In genomic region chr4:21276046-21276445, GRCh38 we compare ENCODE assay signal across 31 cellular contexts.
"Had no signal": no experiment of that assay in that cellular context is flagged by ENCODE, and none has a peak within 500 bp of the region (broad histone marks: within the 10 kb centered on the region; RNA-seq: fewer than 3 reads in every experiment).

No MANE protein-coding gene starts in this region.

- H3K27me3 ChIP-seq: MG63 had no signal

- H3K9me3 ChIP-seq: MG63 had no signal

- DNase-seq: Karpas-422, Kasumi-1, MG63, MM.1S, MV-4-11, NCI-H1048, NCI-H1092, NCI-H1105, NCI-H1417 treated with DMSO at 0.1 percent for 48 hours, NCI-H1436, NCI-H1436 treated with DMSO at 0.1 percent for 48 hours, NCI-H146, NCI-H1694, NCI-H1694 treated with DMSO at 0.1 percent for 48 hours, NCI-H187, NCI-H187 treated with DMSO at 0.1 percent for 48 hours, NCI-H1930, NCI-H2029, NCI-H2029 treated with DMSO at 0.1 percent for 48 hours, NCI-H2081, NCI-H2081 treated with DMSO at 0.1 percent for 48 hours, NCI-H2107, NCI-H2171, NCI-H2171 treated with DMSO at 0.1 percent for 48 hours, NCI-H2227 treated with DMSO at 0.1 percent for 48 hours, NCI-H226, NCI-H345, NCI-H446, NCI-H446 treated with DMSO at 0.1 percent for 48 hours, NCI-H510A, NCI-H510A treated with DMSO at 0.1 percent for 48 hours had no signal

- H3K4me3 ChIP-seq: MG63 had no signal

- H3K36me3 ChIP-seq: MG63 had no signal
